Comparison of ENCODE assay signal across 12 cellular contexts in genomic region chr1:42947965-42948732, GRCh38. TPM values are rescaled to one million over a fixed set of nuclear protein-coding genes. Genes with fewer than 3 reads are reported as not detected.
DNase-seq lines count a peak whose midpoint lies in the region; ATAC-seq and TF ChIP-seq lines count a peak whose summit lies in the region.
"Had no signal": no experiment of that assay in that cellular context is flagged by ENCODE, and none has a peak within 500 bp of the region (broad histone marks: within the 10 kb centered on the region; RNA-seq: fewer than 3 reads in every experiment).

No MANE protein-coding gene starts in this region.

- H3F3A ChIP-seq in PC-9 (ENCODE audit: insufficient read depth, low read depth), result peaks cover 70% of the 10 kb centered on the region

- no peak for ATAC-seq in activated CD8-positive, alpha-beta T cell treated with anti-CD3 and anti-CD28 coated beads, Interleukin-2, amount 10 ng/mL, durations not matched to agents 7 days and 5 days
- no peak for ATAC-seq in activated CD8-positive, alpha-beta T cell treated with anti-CD3 and anti-CD28 coated beads for 36 hours
- ATAC-seq in stimulated activated effector memory CD8-positive, alpha-beta T cell treated with anti-CD3 and anti-CD28 coated beads, Interleukin-12 subunit alpha, Interleukin-12 subunit beta, amount 100 ng/mL, for 72 hours, result no peak
- ATAC-seq in HG02571 (IDR thresholded peaks at IDR 0.05; ENCODE audit: unreplicated experiment), result no peak

- CTCF ChIA-PET in activated CD8-positive, alpha-beta T cell treated with anti-CD3 and anti-CD28 coated beads, Interleukin-2, amount 10 ng/mL, durations not matched to agents 7 days and 5 days (lab: Charles Lee), result interaction anchor here (0.8 kb wide), 1 partner anchor 9 kb away, joined by 3 read pairs; no protein-coding TSS in a partner anchor
- CTCF ChIA-PET in activated CD8-positive, alpha-beta T cell treated with anti-CD3 and anti-CD28 coated beads for 36 hours (lab: Charles Lee), result interaction anchor here (1.5 kb wide), 1 partner anchor 25 kb away, joined by 5 read pairs; no protein-coding TSS in a partner anchor
- CTCF ChIA-PET in PC-9 (lab: Charles Lee), result interaction anchor here (0.6 kb wide), 2 partner anchors 25 to 158 kb away, joined by 4 to 6 read pairs; no protein-coding TSS in a partner anchor

- H3K36me3 Mint-ChIP-seq in activated CD8-positive, alpha-beta T cell treated with anti-CD3 and anti-CD28 coated beads, Interleukin-2, amount 10 ng/mL, durations not matched to agents 7 days and 5 days (ENCODE audit: low read depth), result peaks cover 77% of the 10 kb centered on the region
- H3K36me3 Mint-ChIP-seq in activated CD8-positive, alpha-beta T cell treated with anti-CD3 and anti-CD28 coated beads for 36 hours (ENCODE audit: low read depth), result peaks cover 77% of the 10 kb centered on the region
- peaks cover 100% of the 10 kb centered on the region for H3K36me3 Mint-ChIP-seq in stimulated activated effector memory CD8-positive, alpha-beta T cell treated with anti-CD3 and anti-CD28 coated beads, Interleukin-12 subunit alpha, Interleukin-12 subunit beta, amount 100 ng/mL, for 72 hours

- H3K4me3 ChIP-seq in PC-9, result no peak overlapping the region

- H3K27me3 ChIP-seq in PC-9 (ENCODE audit: insufficient read depth, low read depth), result no peaks in the 10 kb centered on the region

- H3K4me3 Mint-ChIP-seq in activated CD8-positive, alpha-beta T cell treated with anti-CD3 and anti-CD28 coated beads, Interleukin-2, amount 10 ng/mL, durations not matched to agents 7 days and 5 days, result no peak overlapping the region
- H3K4me3 Mint-ChIP-seq in activated CD8-positive, alpha-beta T cell treated with anti-CD3 and anti-CD28 coated beads for 36 hours, result no peak overlapping the region
- H3K4me3 Mint-ChIP-seq in stimulated activated effector memory CD8-positive, alpha-beta T cell treated with anti-CD3 and anti-CD28 coated beads, Interleukin-12 subunit alpha, Interleukin-12 subunit beta, amount 100 ng/mL, for 72 hours, result peak overlapping the region; percentile 93

- POLR2A ChIA-PET in activated CD8-positive, alpha-beta T cell treated with anti-CD3 and anti-CD28 coated beads, Interleukin-2, amount 10 ng/mL, durations not matched to agents 7 days and 5 days (lab: Charles Lee), result no interaction called here
- POLR2A ChIA-PET in activated CD8-positive, alpha-beta T cell treated with anti-CD3 and anti-CD28 coated beads for 36 hours (lab: Charles Lee), result interaction anchor here (1.0 to 9.7 kb wide), 4 partner anchors 9 to 20 kb away, joined by 3 to 117 read pairs (median 21); partner anchors contain the start of gene SLC2A1
- POLR2A ChIA-PET in PC-9 (lab: Charles Lee; ENCODE audit: unreplicated experiment), result no interaction called here

- H2AFZ ChIP-seq in PC-9, result no peak overlapping the region

- no peak for TF ChIP-seq CTCF in activated CD8-positive, alpha-beta T cell treated with anti-CD3 and anti-CD28 coated beads for 36 hours (IDR thresholded peaks at IDR 0.05)
- no peak for TF ChIP-seq CTCF in PC-9 (conservative IDR thresholded peaks at IDR 0.05)

- intact Hi-C loops in activated CD8-positive, alpha-beta T cell treated with anti-CD3 and anti-CD28 coated beads for 36 hours (cut with micrococcal nuclease), result no loop called here
- intact Hi-C loops in PC-9 (cut with micrococcal nuclease; ENCODE audit: unreplicated experiment), result loop anchor here (10.0 kb wide), 1 partner anchor 587 kb away; the partner anchor contains the start of gene PTPRF

- peaks cover 5% of the 10 kb centered on the region; the same call in 1 of the 2 replicates for H4K20me1 ChIP-seq in PC-9 (ENCODE audit: insufficient read depth)

- peaks cover 97% of the 10 kb centered on the region for H3K4me1 Mint-ChIP-seq in activated CD8-positive, alpha-beta T cell treated with anti-CD3 and anti-CD28 coated beads, Interleukin-2, amount 10 ng/mL, durations not matched to agents 7 days and 5 days (ENCODE audit: low read depth)
- peaks cover 95% of the 10 kb centered on the region for H3K4me1 Mint-ChIP-seq in activated CD8-positive, alpha-beta T cell treated with anti-CD3 and anti-CD28 coated beads for 36 hours (ENCODE audit: low read depth)
- H3K4me1 Mint-ChIP-seq in stimulated activated effector memory CD8-positive, alpha-beta T cell treated with anti-CD3 and anti-CD28 coated beads, Interleukin-12 subunit alpha, Interleukin-12 subunit beta, amount 100 ng/mL, for 72 hours, result peaks cover 98% of the 10 kb centered on the region

- no peaks in the 10 kb centered on the region for H3K9me3 Mint-ChIP-seq in activated CD8-positive, alpha-beta T cell treated with anti-CD3 and anti-CD28 coated beads, Interleukin-2, amount 10 ng/mL, durations not matched to agents 7 days and 5 days (ENCODE audit: insufficient read depth)
- H3K9me3 Mint-ChIP-seq in activated CD8-positive, alpha-beta T cell treated with anti-CD3 and anti-CD28 coated beads for 36 hours, result no peaks in the 10 kb centered on the region
- H3K9me3 Mint-ChIP-seq in stimulated activated effector memory CD8-positive, alpha-beta T cell treated with anti-CD3 and anti-CD28 coated beads, Interleukin-12 subunit alpha, Interleukin-12 subunit beta, amount 100 ng/mL, for 72 hours, result no peaks in the 10 kb centered on the region

- no peaks in the 10 kb centered on the region for H3K27me3 Mint-ChIP-seq in activated CD8-positive, alpha-beta T cell treated with anti-CD3 and anti-CD28 coated beads, Interleukin-2, amount 10 ng/mL, durations not matched to agents 7 days and 5 days (ENCODE audit: low read depth)
- no peaks in the 10 kb centered on the region for H3K27me3 Mint-ChIP-seq in activated CD8-positive, alpha-beta T cell treated with anti-CD3 and anti-CD28 coated beads for 36 hours

- peak overlapping the region; percentile 99 for H3K27ac ChIP-seq in PC-9
- H3K27ac ChIP-seq in epithelial cell of prostate, result peak overlapping the region; percentile 98

- H3K36me3 ChIP-seq in PC-9 (ENCODE audit: low read depth), result peaks cover 9% of the 10 kb centered on the region; the same call in 1 of the 2 replicates

- peaks cover 99% of the 10 kb centered on the region for H3K4me1 ChIP-seq in PC-9 (replicated peaks; ENCODE audit: insufficient read depth)

- H3K9me3 ChIP-seq in PC-9 (ENCODE audit: insufficient read depth, low read depth), result no peaks in the 10 kb centered on the region

- no peaks in the 10 kb centered on the region for H3K9me2 ChIP-seq in PC-9 (ENCODE audit: insufficient read depth)

- H3K27ac Mint-ChIP-seq in activated CD8-positive, alpha-beta T cell treated with anti-CD3 and anti-CD28 coated beads, Interleukin-2, amount 10 ng/mL, durations not matched to agents 7 days and 5 days, result peak overlapping the region; percentile 60
- H3K27ac Mint-ChIP-seq in activated CD8-positive, alpha-beta T cell treated with anti-CD3 and anti-CD28 coated beads for 36 hours, result no peak overlapping the region
- peak overlapping the region; percentile 98 for H3K27ac Mint-ChIP-seq in stimulated activated effector memory CD8-positive, alpha-beta T cell treated with anti-CD3 and anti-CD28 coated beads, Interleukin-12 subunit alpha, Interleukin-12 subunit beta, amount 100 ng/mL, for 72 hours

- no peak for DNase-seq in activated CD8-positive, alpha-beta T cell treated with anti-CD3 and anti-CD28 coated beads, Interleukin-2, amount 10 ng/mL, durations not matched to agents 7 days and 5 days
- no peak for DNase-seq in activated CD8-positive, alpha-beta T cell treated with anti-CD3 and anti-CD28 coated beads for 36 hours
- peak in 1 of 2 experiments; percentile 25 for DNase-seq in PC-9
- DNase-seq in epithelial cell of prostate (ENCODE audit: low read depth, low spot score), result no peak
- no peak for DNase-seq in stimulated activated effector memory CD8-positive, alpha-beta T cell treated with anti-CD3 and anti-CD28 coated beads, Interleukin-12 subunit alpha, Interleukin-12 subunit beta, amount 100 ng/mL, for 72 hours (ENCODE audit: low spot score in 2 of 2)
- no peak for DNase-seq in GM03348 (ENCODE audit: low spot score)
- no peak for DNase-seq in NCI-H1436 treated with DMSO at 0.1 percent for 48 hours (lab: John Stamatoyannopoulos, UW)
- DNase-seq: ACHN; activated CD8-positive, alpha-beta memory T cell treated with anti-CD3 and anti-CD28 coated beads for 24 hours; NCI-H146; NCI-H748 treated with DMSO at 0.1 percent for 48 hours had no signal

- H3K4me2 ChIP-seq in PC-9, result peak overlapping the region; percentile 65; the same call in 1 of the 2 replicates

- peaks cover 95% of the 10 kb centered on the region for H3K79me2 ChIP-seq in PC-9 (ENCODE audit: low read depth)

- BruUV-seq in PC-9 (replicated peaks; lab: Mats Ljungman, UMichigan), result no TSS peak

RNA-seq across cellular contexts. Expression of gene SLC2A1, which starts 10.5 kb away (rescaled TPM):
- total RNA-seq in activated CD8-positive, alpha-beta T cell treated with anti-CD3 and anti-CD28 coated beads, Interleukin-2, amount 10 ng/mL, durations not matched to agents 7 days and 5 days, result 100 to 1,000 TPM; 113 to 123 TPM
- 100 to 1,000 TPM; 158 to 162 TPM for total RNA-seq in activated CD8-positive, alpha-beta T cell treated with anti-CD3 and anti-CD28 coated beads for 36 hours
- total RNA-seq in PC-9 (2021), result 327 and 337 TPM in 2 replicates
